ENCODE assay signal across 8 cellular contexts in the genomic region with DNA sequence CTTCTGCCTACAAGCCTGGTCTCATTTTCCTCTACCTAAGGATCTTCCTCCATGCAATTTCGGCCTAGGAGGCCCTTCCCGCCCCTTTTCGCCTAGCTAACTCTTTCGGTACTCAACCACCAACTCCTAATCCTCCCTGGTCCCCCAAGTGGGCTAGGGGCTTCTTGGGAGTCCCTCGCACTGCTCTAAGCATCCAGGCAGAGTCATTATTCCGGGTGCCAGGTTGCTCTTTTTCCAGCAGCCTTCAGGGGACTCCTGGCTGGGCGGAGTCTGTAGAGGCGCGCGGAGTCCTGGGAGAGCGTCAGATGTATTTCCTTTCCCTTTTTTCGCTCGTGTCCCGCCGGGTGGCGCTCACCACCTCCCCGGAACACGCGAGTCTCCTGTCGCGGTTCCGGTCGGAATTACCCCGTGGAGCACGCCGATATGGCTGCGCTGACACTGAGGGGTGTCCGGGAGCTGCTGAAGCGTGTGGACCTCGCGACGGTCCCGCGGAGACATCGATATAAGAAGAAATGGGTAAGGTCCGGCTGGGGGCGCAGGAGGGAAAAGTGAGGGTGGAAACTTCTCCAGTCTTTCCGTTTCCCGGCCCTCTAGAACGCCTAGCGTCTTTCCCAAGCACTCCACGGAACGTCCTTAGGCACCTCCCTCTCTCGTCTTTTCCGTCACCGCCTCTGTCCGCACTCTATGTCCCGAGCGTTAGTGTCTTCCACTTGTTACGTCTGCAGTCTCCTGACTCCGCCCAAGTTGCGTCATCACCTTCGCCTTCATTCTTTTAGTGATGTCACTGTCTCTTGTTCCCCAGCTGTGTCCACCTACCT. TPM values are rescaled to one million over a fixed set of nuclear protein-coding genes. Genes with fewer than 3 reads are reported as not detected.
DNase-seq lines count a peak whose midpoint lies in the region; ATAC-seq and TF ChIP-seq lines count a peak whose summit lies in the region.

A gene (plus strand): TSS at position 404 of the 818 bp plus-strand sequence. CDS start 20 bp downstream, at position 424.

- H3K4me3 ChIP-seq in adrenal gland (peak within 1 kb of the TSS; percentile 70 to 92 (median 76)), heart left ventricle (peak within 1 kb of the TSS; percentile 51 to 92 (median 70)), upper lobe of left lung (peak within 1 kb of the TSS; percentile 61 to 87 (median 68))

- H3K27me3 Mint-ChIP-seq in T-cell: no peaks in the 10 kb centered on the region

- TF ChIP-seq POLR2A in adrenal gland (IDR thresholded peaks at IDR 0.05) (peak; percentile 82 to 94), heart left ventricle (IDR thresholded peaks at IDR 0.05) (peak in 1 of 2 donors; percentile 63), upper lobe of left lung (IDR thresholded peaks at IDR 0.05) (peak in 3 of 4 donors; percentile 49 to 90 (median 86))

- H3K4me1 Mint-ChIP-seq in T-cell: peaks cover 42 to 51% (median 44%) of the 10 kb centered on the region in 3 donors

- H3K36me3 Mint-ChIP-seq in T-cell: peaks cover 19% of the 10 kb centered on the region

- WGBS in adrenal gland, 4 donors: 0 to 1% (median 0%) methylated on average over 29 to 53 of the region's 53 CpGs
- 1% methylated on average over 50 to 53 of the region's 53 CpGs for WGBS in heart left ventricle, 4 donors
- 0 to 1% methylated on average over 29 to 53 of the region's 53 CpGs for WGBS in upper lobe of left lung, 2 donors

- no peaks in the 10 kb centered on the region for H3K27me3 ChIP-seq in adrenal gland
- H3K27me3 ChIP-seq in heart left ventricle: no peaks in the 10 kb centered on the region
- H3K27me3 ChIP-seq in upper lobe of left lung: no peaks in the 10 kb centered on the region

- H3K27ac Mint-ChIP-seq in T-cell: peak within 1 kb of the TSS; percentile 98 to 99

- H3K9me3 ChIP-seq in adrenal gland (replicated peaks in 1 of 3) (no peaks in the 10 kb centered on the region), heart left ventricle (no peaks in the 10 kb centered on the region), upper lobe of left lung (no peaks in the 10 kb centered on the region)

- peak within 1 kb of the TSS; percentile 95 to 100 (median 98) for H3K27ac ChIP-seq in adrenal gland
- peak within 1 kb of the TSS; percentile 89 to 99 (median 94) for H3K27ac ChIP-seq in heart left ventricle
- peak within 1 kb of the TSS; percentile 97 to 99 (median 98) for H3K27ac ChIP-seq in upper lobe of left lung

- intact Hi-C loops in adrenal gland (cut with DNase I): loop anchor here in 1 of 2 donors (10.0 kb wide), 1 partner anchor 96 kb away; a partner anchor contains a TSS
- intact Hi-C loops in heart left ventricle (cut with DNase I): loop anchor here in 8 of 10 donors (1.0 to 10.0 kb wide), 6 partner anchors 36 to 306 kb away; a partner anchor contains a TSS
- intact Hi-C loops in posterior cingulate gyrus (cut with DNase I): loop anchor here (2.0 to 5.0 kb wide), 2 partner anchors 38 to 52 kb away; a partner anchor contains a TSS

- TF ChIP-seq EP300 in upper lobe of left lung (IDR thresholded peaks at IDR 0.05): peak in 2 of 4 donors; percentile 91 to 93

- peak within 1 kb of the TSS; percentile 93 to 100 (median 99) for H3K4me3 Mint-ChIP-seq in T-cell

- ATAC-seq in HG02763 (IDR thresholded peaks at IDR 0.05; ENCODE audit: unreplicated experiment): peak; percentile 86
- peak; percentile 86 to 95 (median 94) for ATAC-seq in T-cell (replicated peaks in 1 of 4)
- peak; percentile 92 to 95 (median 94) for ATAC-seq in heart left ventricle
- peak; percentile 97 to 98 for ATAC-seq in upper lobe of left lung (ENCODE audit: low FRiP score in 2 of 2)

- peaks cover 13 to 25% of the 10 kb centered on the region in 2 donors for H3K4me1 ChIP-seq in adrenal gland (replicated peaks in 1 of 2)
- peaks cover 0 to 31% (median 15%) of the 10 kb centered on the region in 12 donors for H3K4me1 ChIP-seq in heart left ventricle
- peaks cover 8 to 12% (median 10%) of the 10 kb centered on the region in 4 donors for H3K4me1 ChIP-seq in upper lobe of left lung

- TF ChIP-seq CTCF in GM12873 (IDR thresholded peaks at IDR 0.05; ENCODE audit: insufficient read depth, low read depth, low read length, missing control alignments) (peak; percentile 78), adrenal gland (IDR thresholded peaks at IDR 0.05) (peak; percentile 44 to 72 (median 59)), heart left ventricle (IDR thresholded peaks at IDR 0.05) (peak; percentile 38 to 89 (median 70)), upper lobe of left lung (IDR thresholded peaks at IDR 0.05) (peak; percentile 60 to 82 (median 76))

- peak; percentile 48 for DNase-seq in NCI-H1417 treated with DMSO at 0.1 percent for 48 hours (lab: John Stamatoyannopoulos, UW)
- peak; percentile 62 to 89 (median 84) for DNase-seq in T-cell
- DNase-seq in adrenal gland: peak; percentile 91 to 99 (median 97)
- DNase-seq in heart left ventricle: peak; percentile 92 to 96 (median 94)
- DNase-seq in posterior cingulate gyrus: peak; percentile 84 to 99 (median 92)
- DNase-seq in upper lobe of left lung: peak; percentile 94 to 96

- POLR2A ChIA-PET in T-cell (lab: Charles Lee): interaction anchor here (0.6 to 1.8 kb wide), 4 partner anchors 37 to 1706 kb away, joined by 4 to 7 read pairs (median 4); a partner anchor contains a TSS

- H3K9me3 Mint-ChIP-seq in T-cell: no peaks in the 10 kb centered on the region

- CTCF ChIA-PET in T-cell (lab: Charles Lee): interaction anchor here (0.6 to 1.8 kb wide), 9 partner anchors 8 to 391 kb away, joined by 3 to 9 read pairs (median 3); a partner anchor contains a TSS

- peaks cover 0 to 14% of the 10 kb centered on the region in 2 donors for H3K36me3 ChIP-seq in adrenal gland (replicated peaks in 1 of 2)
- peaks cover 0 to 23% (median 16%) of the 10 kb centered on the region in 9 donors for H3K36me3 ChIP-seq in heart left ventricle
- peaks cover 0 to 24% (median 12%) of the 10 kb centered on the region in 4 donors for H3K36me3 ChIP-seq in upper lobe of left lung

RNA-seq across cellular contexts. Expression of the gene that starts here (rescaled TPM):
- total RNA-seq in T-cell (10 to 100 TPM; 24.4 to 29.3 (median 25.0) TPM), adrenal gland (10 to 100 TPM; 28.8 to 46.1 (median 40.8) TPM), heart left ventricle (10 to 100 TPM in 8 of 9 donors, 1 to 10 TPM in 1; 8.9 to 18.3 (median 14.0) TPM), upper lobe of left lung (10 to 100 TPM; 25.1 to 28.4 (median 26.7) TPM)
- polyA plus RNA-seq in adrenal gland (10 to 100 TPM; 13.8 to 37.6 (median 17.0) TPM), heart left ventricle (10 to 100 TPM in 1 of 2 donors, 1 to 10 TPM in 1; 9.0 to 15.3 TPM)

Comparison
In these comparisons a context has a peak if more than half of its experiments do, and no peak if none do; other contexts are left out.
1. Peak in every context shown above with its lines: DNase-seq, ATAC-seq, H3K4me3 ChIP-seq and H3K27ac ChIP-seq.